ENCODE assay signal across 9 cellular contexts in genomic region chr5:173016069-173016455, GRCh38. TPM values are rescaled to one million over a fixed set of nuclear protein-coding genes. Genes with fewer than 3 reads are reported as not detected.
DNase-seq lines count a peak whose midpoint lies in the region; TF ChIP-seq lines count a peak whose summit lies in the region.
"Had no signal": no experiment of that assay in that cellular context is flagged by ENCODE, and none has a peak within 500 bp of the region (broad histone marks: within the 10 kb centered on the region; RNA-seq: fewer than 3 reads in every experiment).

No MANE protein-coding gene starts in this region.

- TF ChIP-seq CTCF in adrenal gland (IDR thresholded peaks at IDR 0.05) (no peak), liver (IDR thresholded peaks at IDR 0.05; ENCODE audit: low read depth, low read length, missing input control) (no peak), stomach (IDR thresholded peaks at IDR 0.05) (no peak)

- no peak for TF ChIP-seq POLR2A in adrenal gland (IDR thresholded peaks at IDR 0.05)
- TF ChIP-seq POLR2A in stomach (IDR thresholded peaks at IDR 0.05), result no peak

- H3K9me3 ChIP-seq in adrenal gland (replicated peaks in 1 of 3) (no peaks in the 10 kb centered on the region), liver (ENCODE audit: control insufficient read depth in 4 of 4, low read length in 3 of 4) (no peaks in the 10 kb centered on the region), stomach (no peaks in the 10 kb centered on the region)

- DNase-seq in NCI-H146 (lab: John Stamatoyannopoulos, UW) (peak; percentile 18), NCI-H146 treated with DMSO at 0.1 percent for 48 hours (lab: John Stamatoyannopoulos, UW; ENCODE audit: unreplicated experiment) (no peak), adrenal gland (peak in 1 of 7 donors; percentile 22), stomach (no peak), HUDEP-2 (lab: John Stamatoyannopoulos, UW; ENCODE audit: unreplicated experiment in 76 of 76) (no peak), NCI-H1694 treated with DMSO at 0.1 percent for 48 hours (lab: John Stamatoyannopoulos, UW) (no peak)
- DNase-seq in effector CD8-positive, alpha-beta T cell (lab: John Stamatoyannopoulos, UW), result no peak
- DNase-seq: 8988T had no signal

- H3K9ac ChIP-seq in liver (ENCODE audit: low read depth in 1 of 2, low read length in 2 of 2), result peak overlapping the region in 1 of 2 donors; percentile 39

- no peak for TF ChIP-seq EP300 in stomach (IDR thresholded peaks at IDR 0.05)

- H3K36me3 ChIP-seq in adrenal gland (replicated peaks in 1 of 2), result peaks cover 0 to 8% of the 10 kb centered on the region in 2 donors
- peaks cover 0 to 9% (median 9%) of the 10 kb centered on the region in 4 donors for H3K36me3 ChIP-seq in liver (ENCODE audit: control insufficient read depth in 4 of 4, insufficient read depth in 3 of 4, low read depth in 1 of 4, low read length in 3 of 4)
- peaks cover 9 to 12% (median 10%) of the 10 kb centered on the region in 4 donors for H3K36me3 ChIP-seq in stomach

- intact Hi-C loops in adrenal gland (cut with DNase I) (no loop called here), stomach (cut with DNase I; ENCODE audit: low total_unique reads) (no loop called here)

- TF ChIP-seq RAD21 in liver (IDR thresholded peaks at IDR 0.05), result no peak

- H3K27ac ChIP-seq in adrenal gland (peak overlapping the region; percentile 74 to 94 (median 85)), liver (ENCODE audit: low read depth in 1 of 2, low read length in 2 of 2) (peak overlapping the region; percentile 42 to 73), stomach (peak overlapping the region; percentile 1 to 85 (median 74))

- H3K4me1 ChIP-seq in adrenal gland (replicated peaks in 1 of 2) (peaks cover 39 to 48% of the 10 kb centered on the region in 2 donors), liver (ENCODE audit: control insufficient read depth in 4 of 4, insufficient read depth in 4 of 4, low read length in 3 of 4) (peaks cover 4 to 23% (median 12%) of the 10 kb centered on the region in 4 donors), stomach (peaks cover 30 to 80% (median 57%) of the 10 kb centered on the region in 4 donors)

- WGBS in adrenal gland, 4 donors, result 86 to 94% (median 87%) methylated on average over 6 of the region's 6 CpGs
- 90% methylated on average over 6 of the region's 6 CpGs for WGBS in liver
- 90 to 95% (median 90%) methylated on average over 6 of the region's 6 CpGs for WGBS in stomach, 5 donors

- no peaks in the 10 kb centered on the region for H3K27me3 ChIP-seq in adrenal gland
- no peaks in the 10 kb centered on the region for H3K27me3 ChIP-seq in liver (ENCODE audit: control insufficient read depth in 4 of 4, insufficient read depth in 4 of 4, low read length in 3 of 4)
- no peaks in the 10 kb centered on the region for H3K27me3 ChIP-seq in stomach

- H3K4me3 ChIP-seq in adrenal gland, result no peak overlapping the region
- no peak overlapping the region for H3K4me3 ChIP-seq in liver (ENCODE audit: low read depth in 1 of 3, low read length in 3 of 3)
- no peak overlapping the region for H3K4me3 ChIP-seq in stomach

TF ChIP-seq in liver, 16 proteins besides CTCF, POLR2A, EP300 and RAD21:
- TF ChIP-seq NR2F2 (IDR thresholded peaks at IDR 0.05), result no peak
- no peak for TF ChIP-seq ATF3 (IDR thresholded peaks at IDR 0.05)
- no peak for TF ChIP-seq YY1 (IDR thresholded peaks at IDR 0.05)
- no peak for TF ChIP-seq EGR1 (IDR thresholded peaks at IDR 0.05; ENCODE audit: low read depth in 2 of 2)
- no peak for TF ChIP-seq FOXA2 (IDR thresholded peaks at IDR 0.05)
- TF ChIP-seq GABPA (IDR thresholded peaks at IDR 0.05 in 1 of 2, conservative IDR thresholded peaks at IDR 0.05 in 1 of 2), result no peak
- no peak for TF ChIP-seq TAF1 (conservative IDR thresholded peaks at IDR 0.05)
- TF ChIP-seq REST (IDR thresholded peaks at IDR 0.05), result no peak
- no peak for TF ChIP-seq RXRA (IDR thresholded peaks at IDR 0.05)
- no peak for TF ChIP-seq JUND (IDR thresholded peaks at IDR 0.05)
- no peak for TF ChIP-seq SP1 (IDR thresholded peaks at IDR 0.05)
- TF ChIP-seq FOXA1 (IDR thresholded peaks at IDR 0.05), result no peak
- TF ChIP-seq HNF4G (IDR thresholded peaks at IDR 0.05), result no peak
- no peak for TF ChIP-seq HNF4A (conservative IDR thresholded peaks at IDR 0.05)
- TF ChIP-seq MAX (IDR thresholded peaks at IDR 0.05), result no peak
- TF ChIP-seq, protein P1, sequence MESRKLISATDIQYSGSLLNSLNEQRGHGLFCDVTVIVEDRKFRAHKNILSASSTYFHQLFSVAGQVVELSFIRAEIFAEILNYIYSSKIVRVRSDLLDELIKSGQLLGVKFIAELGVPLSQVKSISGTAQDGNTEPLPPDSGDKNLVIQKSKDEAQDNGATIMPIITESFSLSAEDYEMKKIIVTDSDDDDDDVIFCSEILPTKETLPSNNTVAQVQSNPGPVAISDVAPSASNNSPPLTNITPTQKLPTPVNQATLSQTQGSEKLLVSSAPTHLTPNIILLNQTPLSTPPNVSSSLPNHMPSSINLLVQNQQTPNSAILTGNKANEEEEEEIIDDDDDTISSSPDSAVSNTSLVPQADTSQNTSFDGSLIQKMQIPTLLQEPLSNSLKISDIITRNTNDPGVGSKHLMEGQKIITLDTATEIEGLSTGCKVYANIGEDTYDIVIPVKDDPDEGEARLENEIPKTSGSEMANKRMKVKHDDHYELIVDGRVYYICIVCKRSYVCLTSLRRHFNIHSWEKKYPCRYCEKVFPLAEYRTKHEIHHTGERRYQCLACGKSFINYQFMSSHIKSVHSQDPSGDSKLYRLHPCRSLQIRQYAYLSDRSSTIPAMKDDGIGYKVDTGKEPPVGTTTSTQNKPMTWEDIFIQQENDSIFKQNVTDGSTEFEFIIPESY (IDR thresholded peaks at IDR 0.05), result no peak

RNA-seq across cellular contexts. Expression of gene ATP6V0E1, which starts 32.5 kb away (rescaled TPM):
- 100 to 1,000 TPM; 159 to 338 (median 253) TPM for total RNA-seq in adrenal gland
- polyA plus RNA-seq in adrenal gland, result 100 to 1,000 TPM; 139 to 413 (median 201) TPM
- 10 to 100 TPM; 56.6 to 86.7 TPM for total RNA-seq in liver
- polyA plus RNA-seq in liver, result 100 to 1,000 TPM; 135 to 396 TPM
- total RNA-seq in stomach, result 100 to 1,000 TPM in 4 of 5 donors, 10 to 100 TPM in 1; 18.0 to 134 (median 127) TPM
- 100 to 1,000 TPM; 158 to 328 (median 246) TPM for polyA plus RNA-seq in stomach

RNA-seq across cellular contexts. Expression of gene CREBRF, which starts 40.1 kb away (rescaled TPM):
- total RNA-seq in adrenal gland (10 to 100 TPM; 10.9 to 38.2 (median 31.1) TPM), liver (10 to 100 TPM; 10.2 to 12.0 TPM), stomach (10 to 100 TPM in 4 of 5 donors, 1 to 10 TPM in 1; 9.4 to 42.3 (median 33.0) TPM)
- polyA plus RNA-seq in adrenal gland (10 to 100 TPM in 1 of 3 donors, 1 to 10 TPM in 2; 5.3 to 12.3 (median 8.3) TPM), liver (1 to 10 TPM; 2.0 to 5.1 TPM), stomach (1 to 10 TPM; 3.2 to 4.1 (median 4.0) TPM)

RNA-seq across cellular contexts. Expression of gene RPL26L1, which starts 56.8 kb away (rescaled TPM):
- total RNA-seq in adrenal gland, result 10 to 100 TPM; 11.9 to 58.8 (median 41.6) TPM
- polyA plus RNA-seq in adrenal gland, result 10 to 100 TPM; 28.5 to 94.8 (median 54.4) TPM
- 10 to 100 TPM; 11.6 to 14.6 TPM for total RNA-seq in liver
- 10 to 100 TPM; 41.0 to 52.2 TPM for polyA plus RNA-seq in liver
- total RNA-seq in stomach, result 10 to 100 TPM in 4 of 5 donors, 1 to 10 TPM in 1; 7.0 to 51.6 (median 21.9) TPM
- polyA plus RNA-seq in stomach, result 10 to 100 TPM; 39.9 to 62.1 (median 60.8) TPM
